ENCODE assay signal across 11 cellular contexts in the genomic region with DNA sequence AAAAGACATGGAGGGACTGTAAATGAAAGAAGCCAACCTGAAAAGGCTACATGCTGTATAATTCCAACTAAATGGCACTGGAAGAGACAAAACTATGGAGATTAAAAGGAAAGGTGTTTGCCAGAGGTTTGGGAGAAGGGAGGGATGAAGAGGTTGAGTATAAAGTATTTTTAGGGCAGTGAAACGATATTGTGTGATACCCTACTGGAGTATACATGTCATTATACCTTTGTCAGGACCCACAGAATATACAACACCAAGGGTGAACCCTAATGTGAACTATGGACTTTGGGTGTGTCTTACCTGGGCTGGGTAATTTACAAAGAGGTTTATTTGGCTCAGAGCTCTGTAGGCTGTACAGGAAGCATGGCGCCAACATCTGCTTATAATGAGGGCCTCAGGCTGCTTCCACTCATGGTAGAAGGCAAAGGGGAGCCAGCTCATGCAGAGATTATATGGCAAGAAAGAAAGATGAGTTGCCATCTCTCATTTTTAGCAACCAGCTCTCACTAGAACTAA.
DNase-seq lines count a peak whose midpoint lies in the region; ATAC-seq lines count a peak whose summit lies in the region.
"Had no signal": no experiment of that assay in that cellular context is flagged by ENCODE, and none has a peak within 500 bp of the region (broad histone marks: within the 10 kb centered on the region; RNA-seq: fewer than 3 reads in every experiment).

No MANE protein-coding gene starts in this region.

- H3K4me3 ChIP-seq in neuronal stem cell (ENCODE audit: low read length in 2 of 2) (no peak overlapping the region), aorta (ENCODE audit: low read length in 2 of 2) (no peak overlapping the region)
- H3K4me3 ChIP-seq: A549 had no signal

- DNase-seq in activated CD4-positive, alpha-beta T cell treated with anti-CD3 and anti-CD28 coated beads, Interleukin-2, amount 10 ng/mL, durations not matched to agents 24 days and 14 days: no peak
- no peak for DNase-seq in activated CD4-positive, alpha-beta T cell treated with anti-CD3 and anti-CD28 coated beads, Interleukin-2, amount 50 U/mL, for 1 hour
- DNase-seq in neuronal stem cell (ENCODE audit: low spot score) (no peak), NCI-H2081 (lab: John Stamatoyannopoulos, UW) (no peak), nucleus accumbens (lab: John Stamatoyannopoulos, UW) (no peak), aorta (no peak)
- DNase-seq: NCI-H146 had no signal

- H3K27ac ChIP-seq in neuronal stem cell (replicated peaks; ENCODE audit: low read length) (no peak overlapping the region), aorta (ENCODE audit: low read depth in 1 of 2, low read length in 2 of 2) (no peak overlapping the region)

- H3K36me3 ChIP-seq in neuronal stem cell (replicated peaks in 1 of 2; ENCODE audit: control insufficient read depth in 2 of 2, insufficient read depth in 2 of 2, low read length in 2 of 2): no peaks in the 10 kb centered on the region
- no peaks in the 10 kb centered on the region for H3K36me3 ChIP-seq in aorta (ENCODE audit: control insufficient read depth in 1 of 2, insufficient read depth in 2 of 2, low read length in 1 of 2)

- peaks cover 60% of the 10 kb centered on the region for H3K4me1 Mint-ChIP-seq in activated CD4-positive, alpha-beta T cell treated with anti-CD3 and anti-CD28 coated beads, Interleukin-2, amount 10 ng/mL, durations not matched to agents 24 days and 14 days
- H3K4me1 Mint-ChIP-seq in activated naive CD8-positive, alpha-beta T cell (ENCODE audit: low read depth): peaks cover 41% of the 10 kb centered on the region
- H3K4me1 Mint-ChIP-seq: memory B cell had no signal

- H3K27me3 ChIP-seq in neuronal stem cell (ENCODE audit: control insufficient read depth in 3 of 3, insufficient read depth in 3 of 3, low read depth in 1 of 3, low read length in 3 of 3): no peaks in the 10 kb centered on the region
- H3K27me3 ChIP-seq in aorta (ENCODE audit: control insufficient read depth in 1 of 2, insufficient read depth in 2 of 2, low read length in 1 of 2): no peaks in the 10 kb centered on the region

- peak overlapping the region; percentile 76 for H3K4me3 Mint-ChIP-seq in activated CD4-positive, alpha-beta T cell treated with anti-CD3 and anti-CD28 coated beads, Interleukin-2, amount 10 ng/mL, durations not matched to agents 24 days and 14 days
- peak overlapping the region; percentile 61 for H3K4me3 Mint-ChIP-seq in activated naive CD8-positive, alpha-beta T cell
- H3K4me3 Mint-ChIP-seq: memory B cell had no signal

- peaks cover 8% of the 10 kb centered on the region for H3K9me3 Mint-ChIP-seq in activated CD4-positive, alpha-beta T cell treated with anti-CD3 and anti-CD28 coated beads, Interleukin-2, amount 10 ng/mL, durations not matched to agents 24 days and 14 days
- peaks cover 4% of the 10 kb centered on the region for H3K9me3 Mint-ChIP-seq in activated naive CD8-positive, alpha-beta T cell (ENCODE audit: low read depth)
- H3K9me3 Mint-ChIP-seq: memory B cell had no signal

- WGBS in neuronal stem cell (ENCODE audit: extremely low coverage in 2 of 2, insufficient read length in 2 of 2, insufficient replicate concordance in 1 of 2), 2 donors: 100% methylated on average over 1 of the region's 2 CpGs; no CpG with 5 or more reads in 1 of the 2 donors
- WGBS in aorta, 2 donors: 94 to 100% methylated on average over 2 of the region's 2 CpGs

- H3K79me1 ChIP-seq in neuronal stem cell (ENCODE audit: low read depth, low read length): peaks cover 2% of the 10 kb centered on the region

- H3K14ac ChIP-seq in neuronal stem cell (ENCODE audit: low read length): no peak overlapping the region

- ATAC-seq in HG02840 (IDR thresholded peaks at IDR 0.05; ENCODE audit: low FRiP score, unreplicated experiment): peak; percentile 2
- ATAC-seq in aorta (ENCODE audit: low FRiP score): no peak
- ATAC-seq: A549 had no signal

- H3K4me2 ChIP-seq in neuronal stem cell (ENCODE audit: insufficient read depth, low read length, poor library complexity, severe bottlenecking): no peak overlapping the region

- H3K9me3 ChIP-seq in neuronal stem cell (replicated peaks in 1 of 2; ENCODE audit: control insufficient read depth in 2 of 2, insufficient read depth in 1 of 2, low read depth in 1 of 2, low read length in 2 of 2) (no peaks in the 10 kb centered on the region), aorta (ENCODE audit: control insufficient read depth, low read length) (no peaks in the 10 kb centered on the region)
- H3K9me3 ChIP-seq: A549 had no signal

- peak overlapping the region; percentile 83 for H2AFZ ChIP-seq in neuronal stem cell (ENCODE audit: low read length)

- no peak overlapping the region for H3K9ac ChIP-seq in neuronal stem cell (ENCODE audit: low read depth, low read length, poor library complexity)

- peak overlapping the region; percentile 93 for H3K27ac Mint-ChIP-seq in activated CD4-positive, alpha-beta T cell treated with anti-CD3 and anti-CD28 coated beads, Interleukin-2, amount 10 ng/mL, durations not matched to agents 24 days and 14 days
- peak overlapping the region; percentile 95 for H3K27ac Mint-ChIP-seq in activated naive CD8-positive, alpha-beta T cell
- H3K27ac Mint-ChIP-seq: memory B cell had no signal

- H3K4ac ChIP-seq in neuronal stem cell (ENCODE audit: low read length): no peak overlapping the region

- no peak overlapping the region for H4K8ac ChIP-seq in neuronal stem cell (ENCODE audit: low read depth, low read length)

- no peaks in the 10 kb centered on the region for H3K27me3 Mint-ChIP-seq in activated CD4-positive, alpha-beta T cell treated with anti-CD3 and anti-CD28 coated beads, Interleukin-2, amount 10 ng/mL, durations not matched to agents 24 days and 14 days
- peaks cover 1% of the 10 kb centered on the region for H3K27me3 Mint-ChIP-seq in activated naive CD8-positive, alpha-beta T cell

- peaks cover 6% of the 10 kb centered on the region for H3K36me3 Mint-ChIP-seq in activated CD4-positive, alpha-beta T cell treated with anti-CD3 and anti-CD28 coated beads, Interleukin-2, amount 10 ng/mL, durations not matched to agents 24 days and 14 days (ENCODE audit: low read depth)
- peaks cover 8% of the 10 kb centered on the region for H3K36me3 Mint-ChIP-seq in activated naive CD8-positive, alpha-beta T cell
- H3K36me3 Mint-ChIP-seq: memory B cell had no signal

- H4K91ac ChIP-seq in neuronal stem cell (ENCODE audit: low read depth, low read length, poor library complexity): no peak overlapping the region

- intact Hi-C loops in activated CD4-positive, alpha-beta T cell treated with anti-CD3 and anti-CD28 coated beads, Interleukin-2, amount 10 ng/mL, durations not matched to agents 24 days and 14 days (cut with micrococcal nuclease): loop anchor here (1.0 to 5.0 kb wide), 14 partner anchors 10 to 325 kb away; a partner anchor contains a TSS
- intact Hi-C loops in aorta (cut with DNase I): no loop called here

- H2BK15ac ChIP-seq in neuronal stem cell (ENCODE audit: low read length): no peak overlapping the region

- no peak overlapping the region for H2BK12ac ChIP-seq in neuronal stem cell (ENCODE audit: low read length)

- no peak overlapping the region for H2AK5ac ChIP-seq in neuronal stem cell (ENCODE audit: low read depth, low read length)

- H3K23ac ChIP-seq in neuronal stem cell (ENCODE audit: low read depth, low read length, poor library complexity): no peak overlapping the region

- no peak overlapping the region for H3K18ac ChIP-seq in neuronal stem cell (ENCODE audit: low read length)

- H2BK120ac ChIP-seq in neuronal stem cell (ENCODE audit: low read depth, low read length): no peak overlapping the region

- H2BK5ac ChIP-seq in neuronal stem cell (ENCODE audit: low read length): no peak overlapping the region

- peaks cover 5 to 23% of the 10 kb centered on the region in 2 donors for H3K4me1 ChIP-seq in neuronal stem cell (ENCODE audit: control insufficient read depth in 2 of 2, insufficient read depth in 1 of 2, low read depth in 1 of 2, low read length in 2 of 2)
- H3K4me1 ChIP-seq in aorta (ENCODE audit: control insufficient read depth in 1 of 2, insufficient read depth in 2 of 2, low read length in 2 of 2): no peaks in the 10 kb centered on the region
